Comparison of ENCODE assay signal across 1 cellular context in the genomic region with DNA sequence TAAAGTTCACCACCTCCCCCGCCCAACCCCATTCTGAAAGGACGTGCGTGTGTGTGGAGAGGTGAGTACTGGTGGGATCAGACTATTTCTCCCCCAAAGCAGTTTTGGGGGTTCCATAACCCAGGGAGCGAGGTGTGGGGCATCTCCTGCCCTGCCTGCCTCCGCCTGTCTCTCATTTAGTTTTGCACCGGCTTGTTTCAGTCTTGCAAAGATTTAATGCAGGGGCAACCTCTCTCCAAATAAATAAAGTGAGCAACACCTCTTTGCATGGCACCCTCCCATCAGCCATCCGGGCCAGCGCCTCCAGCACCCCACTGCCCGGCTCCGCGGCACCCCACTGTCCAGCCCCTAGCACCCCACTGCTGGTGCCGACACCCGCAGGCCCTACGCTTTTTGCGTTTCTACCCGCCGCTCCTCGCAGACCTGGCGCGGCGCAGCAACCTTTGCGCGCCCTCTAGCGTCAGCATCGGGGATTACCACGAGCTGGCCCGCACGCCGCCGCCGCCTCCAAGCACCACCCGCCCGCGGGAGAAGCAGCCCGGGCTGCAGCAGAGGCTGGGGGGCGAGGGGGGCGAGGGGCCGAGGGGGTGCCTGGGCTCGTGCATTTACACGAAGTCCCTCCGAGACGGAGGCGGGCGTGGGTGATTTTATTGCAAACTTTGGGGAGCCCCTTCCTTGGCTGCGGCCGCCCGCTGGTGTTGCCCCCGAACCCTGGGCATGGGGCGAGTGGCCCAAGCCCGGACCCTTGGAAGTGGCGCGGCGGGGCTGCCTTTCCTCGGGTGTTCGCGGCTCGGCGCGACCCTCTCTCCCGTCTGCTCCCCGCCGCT.
TF ChIP-seq lines count a peak whose summit lies in the region.

No MANE protein-coding gene starts in this region.

TF ChIP-seq in K562, 482 proteins besides CTCF, POLR2A, EP300 and RAD21 (continued from another document and continues in another):
- TF ChIP-seq MNT (conservative IDR thresholded peaks at IDR 0.05) (peak; percentile 21 to 31; a peak in 1 of 4 replicates), OTX1 (CRISPR knock-in tag; IDR thresholded peaks at IDR 0.05) (no peak), MCM3 (IDR thresholded peaks at IDR 0.05) (no peak), NFATC3 (IDR thresholded peaks at IDR 0.05) (no peak), STAT5B (CRISPR knock-in tag; IDR thresholded peaks at IDR 0.05) (no peak), ZNF57 (CRISPR knock-in tag; IDR thresholded peaks at IDR 0.05) (no peak), IRF2 (CRISPR knock-in tag; IDR thresholded peaks at IDR 0.05) (no peak), ZFP36 (IDR thresholded peaks at IDR 0.05; ENCODE audit: low read depth, low read length, partially characterized antibody) (peak; percentile 33), JUND (IDR thresholded peaks at IDR 0.05; ENCODE audit: borderline replicate concordance, low read depth, low read length) (no peak), JUND (tag; IDR thresholded peaks at IDR 0.05; ENCODE audit: borderline replicate concordance, low read depth, low read length) (no peak), TAF9B (IDR thresholded peaks at IDR 0.05; ENCODE audit: partially characterized antibody) (no peak), MTF1 (CRISPR knock-in tag; IDR thresholded peaks at IDR 0.05; ENCODE audit: borderline replicate concordance) (no peak), TCF7L2 (IDR thresholded peaks at IDR 0.05; ENCODE audit: low read depth, low read length) (no peak), RUNX1 (IDR thresholded peaks at IDR 0.05; ENCODE audit: low read depth) (no peak), CEBPB (tag; IDR thresholded peaks at IDR 0.05) (no peak), ATF3 (IDR thresholded peaks at IDR 0.05) (no peak), ATF3 (CRISPR knock-in tag; conservative IDR thresholded peaks at IDR 0.05) (no peak), SMC3 (conservative IDR thresholded peaks at IDR 0.05; ENCODE audit: insufficient read depth, low read depth, low read length) (peak; percentile 79), ELF4 (CRISPR knock-in tag; IDR thresholded peaks at IDR 0.05) (no peak), NCOR1 (IDR thresholded peaks at IDR 0.05) (no peak), ZNF24 (IDR thresholded peaks at IDR 0.05) (peak; percentile 84), POLR2AphosphoS2 (IDR thresholded peaks at IDR 0.05; ENCODE audit: low read length) (no peak), BACH1 (tag; IDR thresholded peaks at IDR 0.05) (no peak), SRF (CRISPR knock-in tag; IDR thresholded peaks at IDR 0.05) (no peak), SAP30 (IDR thresholded peaks at IDR 0.05; ENCODE audit: borderline replicate concordance, insufficient read depth, low read depth, low read length, poor library complexity, severe bottlenecking) (no peak), TFAM (CRISPR knock-in tag; conservative IDR thresholded peaks at IDR 0.05) (no peak), HMG20B (CRISPR knock-in tag; IDR thresholded peaks at IDR 0.05) (no peak), POLR2H (tag; IDR thresholded peaks at IDR 0.05; ENCODE audit: low read depth) (no peak), POLR2B (IDR thresholded peaks at IDR 0.05; ENCODE audit: low read depth, partially characterized antibody) (no peak), ZNF224 (CRISPR knock-in tag; IDR thresholded peaks at IDR 0.05) (no peak), NCOA2 (IDR thresholded peaks at IDR 0.05; ENCODE audit: partially characterized antibody in 2 of 2) (no peak), ZNF830 (CRISPR knock-in tag; IDR thresholded peaks at IDR 0.05) (no peak), JUN (IDR thresholded peaks at IDR 0.05; ENCODE audit: borderline replicate concordance, low read depth, low read length) (no peak), JUN (CRISPR knock-in tag; IDR thresholded peaks at IDR 0.05; ENCODE audit: borderline replicate concordance) (no peak), ERF (CRISPR knock-in tag; IDR thresholded peaks at IDR 0.05) (no peak), PHB2 (IDR thresholded peaks at IDR 0.05; ENCODE audit: low read depth) (no peak), ARID3B (CRISPR knock-in tag; IDR thresholded peaks at IDR 0.05; ENCODE audit: borderline replicate concordance) (no peak)
- TF ChIP-seq, protein P1, sequence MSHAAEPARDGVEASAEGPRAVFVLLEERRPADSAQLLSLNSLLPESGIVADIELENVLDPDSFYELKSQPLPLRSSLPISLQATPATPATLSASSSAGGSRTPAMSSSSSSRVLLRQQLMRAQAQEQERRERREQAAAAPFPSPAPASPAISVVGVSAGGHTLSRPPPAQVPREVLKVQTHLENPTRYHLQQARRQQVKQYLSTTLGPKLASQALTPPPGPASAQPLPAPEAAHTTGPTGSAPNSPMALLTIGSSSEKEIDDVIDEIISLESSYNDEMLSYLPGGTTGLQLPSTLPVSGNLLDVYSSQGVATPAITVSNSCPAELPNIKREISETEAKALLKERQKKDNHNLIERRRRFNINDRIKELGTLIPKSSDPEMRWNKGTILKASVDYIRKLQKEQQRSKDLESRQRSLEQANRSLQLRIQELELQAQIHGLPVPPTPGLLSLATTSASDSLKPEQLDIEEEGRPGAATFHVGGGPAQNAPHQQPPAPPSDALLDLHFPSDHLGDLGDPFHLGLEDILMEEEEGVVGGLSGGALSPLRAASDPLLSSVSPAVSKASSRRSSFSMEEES (CRISPR knock-in tag; IDR thresholded peaks at IDR 0.05) = no peak
- TF ChIP-seq, protein P2, sequence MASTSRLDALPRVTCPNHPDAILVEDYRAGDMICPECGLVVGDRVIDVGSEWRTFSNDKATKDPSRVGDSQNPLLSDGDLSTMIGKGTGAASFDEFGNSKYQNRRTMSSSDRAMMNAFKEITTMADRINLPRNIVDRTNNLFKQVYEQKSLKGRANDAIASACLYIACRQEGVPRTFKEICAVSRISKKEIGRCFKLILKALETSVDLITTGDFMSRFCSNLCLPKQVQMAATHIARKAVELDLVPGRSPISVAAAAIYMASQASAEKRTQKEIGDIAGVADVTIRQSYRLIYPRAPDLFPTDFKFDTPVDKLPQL (IDR thresholded peaks at IDR 0.05; ENCODE audit: extremely low read depth, insufficient read length) = no peak
- TF ChIP-seq, protein P3, sequence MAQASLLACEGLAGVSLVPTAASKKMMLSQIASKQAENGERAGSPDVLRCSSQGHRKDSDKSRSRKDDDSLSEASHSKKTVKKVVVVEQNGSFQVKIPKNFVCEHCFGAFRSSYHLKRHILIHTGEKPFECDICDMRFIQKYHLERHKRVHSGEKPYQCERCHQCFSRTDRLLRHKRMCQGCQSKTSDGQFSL (CRISPR knock-in tag; IDR thresholded peaks at IDR 0.05) = no peak
- TF ChIP-seq, protein P3 (tag; IDR thresholded peaks at IDR 0.05) = no peak
- TF ChIP-seq, protein P4, sequence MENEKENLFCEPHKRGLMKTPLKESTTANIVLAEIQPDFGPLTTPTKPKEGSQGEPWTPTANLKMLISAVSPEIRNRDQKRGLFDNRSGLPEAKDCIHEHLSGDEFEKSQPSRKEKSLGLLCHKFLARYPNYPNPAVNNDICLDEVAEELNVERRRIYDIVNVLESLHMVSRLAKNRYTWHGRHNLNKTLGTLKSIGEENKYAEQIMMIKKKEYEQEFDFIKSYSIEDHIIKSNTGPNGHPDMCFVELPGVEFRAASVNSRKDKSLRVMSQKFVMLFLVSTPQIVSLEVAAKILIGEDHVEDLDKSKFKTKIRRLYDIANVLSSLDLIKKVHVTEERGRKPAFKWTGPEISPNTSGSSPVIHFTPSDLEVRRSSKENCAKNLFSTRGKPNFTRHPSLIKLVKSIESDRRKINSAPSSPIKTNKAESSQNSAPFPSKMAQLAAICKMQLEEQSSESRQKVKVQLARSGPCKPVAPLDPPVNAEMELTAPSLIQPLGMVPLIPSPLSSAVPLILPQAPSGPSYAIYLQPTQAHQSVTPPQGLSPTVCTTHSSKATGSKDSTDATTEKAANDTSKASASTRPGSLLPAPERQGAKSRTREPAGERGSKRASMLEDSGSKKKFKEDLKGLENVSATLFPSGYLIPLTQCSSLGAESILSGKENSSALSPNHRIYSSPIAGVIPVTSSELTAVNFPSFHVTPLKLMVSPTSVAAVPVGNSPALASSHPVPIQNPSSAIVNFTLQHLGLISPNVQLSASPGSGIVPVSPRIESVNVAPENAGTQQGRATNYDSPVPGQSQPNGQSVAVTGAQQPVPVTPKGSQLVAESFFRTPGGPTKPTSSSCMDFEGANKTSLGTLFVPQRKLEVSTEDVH (IDR thresholded peaks at IDR 0.05; ENCODE audit: low read depth, partially characterized antibody) = no peak
- TF ChIP-seq, protein P5, sequence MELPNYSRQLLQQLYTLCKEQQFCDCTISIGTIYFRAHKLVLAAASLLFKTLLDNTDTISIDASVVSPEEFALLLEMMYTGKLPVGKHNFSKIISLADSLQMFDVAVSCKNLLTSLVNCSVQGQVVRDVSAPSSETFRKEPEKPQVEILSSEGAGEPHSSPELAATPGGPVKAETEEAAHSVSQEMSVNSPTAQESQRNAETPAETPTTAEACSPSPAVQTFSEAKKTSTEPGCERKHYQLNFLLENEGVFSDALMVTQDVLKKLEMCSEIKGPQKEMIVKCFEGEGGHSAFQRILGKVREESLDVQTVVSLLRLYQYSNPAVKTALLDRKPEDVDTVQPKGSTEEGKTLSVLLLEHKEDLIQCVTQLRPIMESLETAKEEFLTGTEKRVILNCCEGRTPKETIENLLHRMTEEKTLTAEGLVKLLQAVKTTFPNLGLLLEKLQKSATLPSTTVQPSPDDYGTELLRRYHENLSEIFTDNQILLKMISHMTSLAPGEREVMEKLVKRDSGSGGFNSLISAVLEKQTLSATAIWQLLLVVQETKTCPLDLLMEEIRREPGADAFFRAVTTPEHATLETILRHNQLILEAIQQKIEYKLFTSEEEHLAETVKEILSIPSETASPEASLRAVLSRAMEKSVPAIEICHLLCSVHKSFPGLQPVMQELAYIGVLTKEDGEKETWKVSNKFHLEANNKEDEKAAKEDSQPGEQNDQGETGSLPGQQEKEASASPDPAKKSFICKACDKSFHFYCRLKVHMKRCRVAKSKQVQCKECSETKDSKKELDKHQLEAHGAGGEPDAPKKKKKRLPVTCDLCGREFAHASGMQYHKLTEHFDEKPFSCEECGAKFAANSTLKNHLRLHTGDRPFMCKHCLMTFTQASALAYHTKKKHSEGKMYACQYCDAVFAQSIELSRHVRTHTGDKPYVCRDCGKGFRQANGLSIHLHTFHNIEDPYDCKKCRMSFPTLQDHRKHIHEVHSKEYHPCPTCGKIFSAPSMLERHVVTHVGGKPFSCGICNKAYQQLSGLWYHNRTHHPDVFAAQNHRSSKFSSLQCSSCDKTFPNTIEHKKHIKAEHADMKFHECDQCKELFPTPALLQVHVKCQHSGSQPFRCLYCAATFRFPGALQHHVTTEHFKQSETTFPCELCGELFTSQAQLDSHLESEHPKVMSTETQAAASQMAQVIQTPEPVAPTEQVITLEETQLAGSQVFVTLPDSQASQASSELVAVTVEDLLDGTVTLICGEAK (IDR thresholded peaks at IDR 0.05) = no peak
- TF ChIP-seq, protein P5 (CRISPR knock-in tag; IDR thresholded peaks at IDR 0.05) = no peak
